Comparison of ENCODE assay signal across 1 cellular context in genomic region chr2:176732780-176733179, GRCh38.
TF ChIP-seq lines count a peak whose summit lies in the region.

No MANE protein-coding gene starts in this region.

TF ChIP-seq in GM12878, 131 proteins besides CTCF, POLR2A, EP300 and RAD21 (continued from another document):
- TF ChIP-seq ZBTB40 (IDR thresholded peaks at IDR 0.05; ENCODE audit: borderline replicate concordance) = no peak
